Comparison of ENCODE assay signal across 1 cellular context in genomic region chr6:70299456-70299855, GRCh38.
A peak's percentile ranks its signal among the peaks of the same experiment; 100 is the strongest.
TF ChIP-seq lines count a peak whose summit lies in the region.

No MANE protein-coding gene starts in this region.

TF ChIP-seq in HepG2, 621 proteins besides CTCF, POLR2A, EP300 and RAD21:
- no peak for TF ChIP-seq ZNF33B (CRISPR knock-in tag; IDR thresholded peaks at IDR 0.05)
- TF ChIP-seq MAFF (IDR thresholded peaks at IDR 0.05; ENCODE audit: low read depth, low read length), result no peak
- no peak for TF ChIP-seq ZNF235 (CRISPR knock-in tag; IDR thresholded peaks at IDR 0.05; ENCODE audit: borderline replicate concordance)
- no peak for TF ChIP-seq CBX1 (IDR thresholded peaks at IDR 0.05; ENCODE audit: low read depth)
- TF ChIP-seq JDP2 (CRISPR knock-in tag; IDR thresholded peaks at IDR 0.05; ENCODE audit: borderline replicate concordance), result no peak
- TF ChIP-seq ZBTB10 (CRISPR knock-in tag; IDR thresholded peaks at IDR 0.05; ENCODE audit: borderline replicate concordance), result no peak
- TF ChIP-seq MIER2 (CRISPR knock-in tag; IDR thresholded peaks at IDR 0.05), result 0 out of 2 replicates have a peak, but pooled peaks have one; percentile 33
- no peak for TF ChIP-seq MYPOP (CRISPR knock-in tag; IDR thresholded peaks at IDR 0.05)
- TF ChIP-seq REST (IDR thresholded peaks at IDR 0.05; ENCODE audit: borderline replicate concordance in 1 of 2, low read depth in 1 of 2, low read length in 2 of 2), result peak; percentile 4 to 85; a peak in 3 of 4 replicates
- TF ChIP-seq ZBTB14 (CRISPR knock-in tag; IDR thresholded peaks at IDR 0.05), result no peak
- no peak for TF ChIP-seq ZFY (CRISPR knock-in tag; IDR thresholded peaks at IDR 0.05)
